Comparison of ENCODE assay signal across 8 cellular contexts in the genomic region with DNA sequence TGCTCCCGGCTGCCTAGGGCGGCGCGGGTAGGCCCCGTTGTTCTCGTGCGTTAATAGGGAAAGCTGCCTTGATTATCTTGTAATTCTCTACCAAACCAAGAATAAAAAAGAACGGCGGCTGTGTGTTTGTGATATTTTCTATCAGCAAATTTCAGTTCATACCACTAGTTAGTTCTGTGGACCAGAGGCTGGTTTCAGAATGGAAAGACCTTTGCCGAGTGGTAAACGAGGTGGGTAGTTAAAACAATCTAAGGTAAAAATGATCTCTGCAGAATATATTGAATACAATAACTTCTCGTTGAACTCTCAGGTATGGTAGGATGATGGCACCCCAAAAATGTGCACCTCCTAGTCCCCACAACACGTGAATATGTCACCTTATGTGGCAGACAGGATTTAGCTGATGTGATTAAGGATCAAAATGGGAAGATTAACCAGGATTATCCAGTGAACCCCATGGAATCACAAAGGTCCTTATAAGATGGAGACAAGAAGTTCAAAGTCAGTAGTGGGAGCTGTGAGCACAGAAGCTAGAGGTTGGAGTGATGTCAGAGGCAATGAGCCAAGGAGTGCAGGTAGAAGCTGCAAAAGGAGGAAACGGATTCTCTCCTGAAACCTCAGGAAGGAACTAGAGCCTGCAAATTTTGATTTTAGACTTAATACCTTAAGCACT. TPM values are rescaled to one million over a fixed set of nuclear protein-coding genes. Genes with fewer than 3 reads are reported as not detected.
DNase-seq lines count a peak whose midpoint lies in the region; TF ChIP-seq lines count a peak whose summit lies in the region.

No MANE protein-coding gene starts in this region.

- H4K20me1 ChIP-seq in mammary epithelial cell (ENCODE audit: insufficient read depth, low read length): no peaks in the 10 kb centered on the region

- H3K27me3 ChIP-seq in mammary epithelial cell (ENCODE audit: insufficient read depth, low read length) (no peaks in the 10 kb centered on the region), mononuclear cell (ENCODE audit: insufficient read depth, low read length) (peaks cover 8% of the 10 kb centered on the region)

- 11% methylated on average over 7 of the region's 14 CpGs for WGBS in mammary epithelial cell (ENCODE audit: low coverage, missing lambda C conversion rate)

- TF ChIP-seq CTCF in mammary epithelial cell (conservative IDR thresholded peaks at IDR 0.05 in 1 of 2, IDR thresholded peaks at IDR 0.05 in 1 of 2; ENCODE audit: extremely low read depth in 1 of 2, insufficient read depth in 1 of 2, low read depth in 1 of 2, low read length in 2 of 2): peak in 1 of 2 donors; percentile 22

- BruUV-seq in mammary epithelial cell (replicated peaks; lab: Mats Ljungman, UMichigan): no TSS peak

- H3K4me1 ChIP-seq in mammary epithelial cell (ENCODE audit: insufficient read depth, low read length) (peaks cover 13% of the 10 kb centered on the region), mononuclear cell (ENCODE audit: insufficient read depth, low read length) (peaks cover 42% of the 10 kb centered on the region)

- DNase-seq in NCI-H1417 (lab: John Stamatoyannopoulos, UW) (peak in 2 of 3 experiments; percentile 50 to 69), NCI-H1417 treated with DMSO at 0.1 percent for 48 hours (lab: John Stamatoyannopoulos, UW) (no peak), M059J (ENCODE audit: low read depth) (peak; percentile 51), mammary epithelial cell (peak; percentile 42), foreskin melanocyte (no peak)
- no peak for DNase-seq in stimulated activated CD4-positive, alpha-beta T cell treated with anti-CD3 and anti-CD28 coated beads, Interleukin-15, amount 100 ng/mL, for 24 hours
- no peak for DNase-seq in stimulated activated naive CD4-positive, alpha-beta T cell treated with Interleukin-2 at 50 U/mL for 16 hours (lab: John Stamatoyannopoulos, UW)

- dilution Hi-C loops in mammary epithelial cell (cut with HindIII; ENCODE audit: low sequenced_read_pairs): no loop called here

- peaks cover 41% of the 10 kb centered on the region for H3K79me2 ChIP-seq in mammary epithelial cell (ENCODE audit: insufficient read depth, low read length)

- peak overlapping the region; percentile 92 for H2AFZ ChIP-seq in mammary epithelial cell (ENCODE audit: low read depth, low read length)

- in situ Hi-C loops in mammary epithelial cell (cut with MboI; ENCODE audit: low sequenced_read_pairs in 2 of 2): loop anchor here in 1 of 2 donors (10.0 kb wide), 1 partner anchor 190 kb away; the partner anchor contains the start of genes ANKRD37 and LRP2BP

- CTCF ChIA-PET in mammary epithelial cell (lab: Charles Lee; ENCODE audit: low non-redundant PET): no interaction called here

- peak overlapping the region; percentile 92 for H3K4me2 ChIP-seq in mammary epithelial cell (ENCODE audit: insufficient read depth, low read depth, low read length)

- H3K9ac ChIP-seq in mammary epithelial cell (ENCODE audit: insufficient read depth, low read length): peak overlapping the region; percentile 93

- no peaks in the 10 kb centered on the region for H3K36me3 ChIP-seq in mammary epithelial cell (ENCODE audit: insufficient read depth, low read length)

- H3K27ac ChIP-seq in mammary epithelial cell (ENCODE audit: insufficient read depth, low read depth, low read length): peak overlapping the region; percentile 85

- H3K4me3 ChIP-seq in mammary epithelial cell (replicated peaks in 1 of 3; ENCODE audit: insufficient read depth in 1 of 3, low read depth in 2 of 3, low read length in 3 of 3): peak overlapping the region; percentile 65 to 79 (median 68)
- H3K4me3 ChIP-seq in mononuclear cell (ENCODE audit: low read length): peak overlapping the region; percentile 56

- intact Hi-C loops in mammary epithelial cell (cut with micrococcal nuclease): loop anchor here (2.0 to 10.0 kb wide), 2 partner anchors 190 to 220 kb away; partner anchors contain the start of genes LRP2BP and UFSP2

- H3K9me3 ChIP-seq in mammary epithelial cell (replicated peaks; ENCODE audit: insufficient read depth, low read length): no peaks in the 10 kb centered on the region
- H3K9me3 ChIP-seq in mononuclear cell (ENCODE audit: low read depth, low read length): no peaks in the 10 kb centered on the region

RNA-seq across cellular contexts. Expression of gene CFAP97, which starts 0.6 kb away (rescaled TPM):
- total RNA-seq in M059J (2014; rRNA removed; shearing (Covaris generic)): 15.3 and 20.4 TPM in 2 replicates
- 10 to 100 TPM; 39.7 to 45.2 TPM for total RNA-seq in mammary epithelial cell
- 15.8 TPM for polyA plus RNA-seq in mammary epithelial cell
- polyA minus RNA-seq in mammary epithelial cell: 14.0 TPM
- 25.5 TPM for total RNA-seq in mononuclear cell

RNA-seq across cellular contexts. Expression of gene SNX25, which starts 5.0 kb away (rescaled TPM):
- 14.5 and 19.8 TPM in 2 replicates for total RNA-seq in M059J (2014; rRNA removed; shearing (Covaris generic))
- 10 to 100 TPM; 15.3 to 24.0 TPM for total RNA-seq in mammary epithelial cell
- 5.8 TPM for polyA plus RNA-seq in mammary epithelial cell
- 90.1 TPM for polyA minus RNA-seq in mammary epithelial cell
- 30.1 TPM for total RNA-seq in mononuclear cell

Comparison
In these comparisons a context has a peak if more than half of its experiments do, and no peak if none do; other contexts are left out.
1. DNase-seq: peak in NCI-H1417 (2 of 3), M059J (single experiment) and mammary epithelial cell (single experiment); none in NCI-H1417 treated with DMSO at 0.1 percent for 48 hours (single experiment), foreskin melanocyte (single experiment), stimulated activated CD4-positive, alpha-beta T cell treated with anti-CD3 and anti-CD28 coated beads, Interleukin-15, amount 100 ng/mL, for 24 hours (single experiment) and stimulated activated naive CD4-positive, alpha-beta T cell treated with Interleukin-2 at 50 U/mL for 16 hours (single experiment).